In genomic region chr12:108296933-108297332, GRCh38 we compare ENCODE assay signal across 20 cellular contexts. TPM values are rescaled to one million over a fixed set of nuclear protein-coding genes. Genes with fewer than 3 reads are reported as not detected.
"Had no signal": no experiment of that assay in that cellular context is flagged by ENCODE, and none has a peak within 500 bp of the region (broad histone marks: within the 10 kb centered on the region; RNA-seq: fewer than 3 reads in every experiment).

No MANE protein-coding gene starts in this region.

- H3K9me3 ChIP-seq: esophagus muscularis mucosa, gastroesophageal sphincter had no signal

- DNase-seq: cerebellar nuclear complex; endodermal cell; foreskin fibroblast; glutamatergic neuron; kidney; left cardiac atrium; left ventricle myocardium superior; mesenchymal stem cell; midbrain; nephron progenitor cell; right cardiac atrium; stimulated activated CD4-positive, alpha-beta T cell treated with anti-CD3 and anti-CD28 coated beads, Interleukin-2, amount 100 ng/mL, for 48 hours; stimulated activated naive CD4-positive, alpha-beta T cell treated with Interleukin-2 at 50 U/mL for 16 hours; trophoblast cell had no signal

- H3K4me2 ChIP-seq: smooth muscle cell had no signal

- H3K27ac Mint-ChIP-seq: endodermal cell, nephron progenitor cell had no signal

- FAIRE-seq: colon, kidney had no signal

- H3K4me1 Mint-ChIP-seq: endodermal cell had no signal

- H3K4me3 ChIP-seq: esophagus muscularis mucosa, gastroesophageal sphincter, lung, smooth muscle cell had no signal

- H3K9me3 Mint-ChIP-seq: dendritic cell treated with granulocyte-macrophage colony-stimulating factor and Interleukin-4, amounts not matched to agents 40 ng/mL and 50 ng/mL, for 4 days; endodermal cell; nephron progenitor cell had no signal

- ATAC-seq: gastroesophageal sphincter, left cardiac atrium, left ventricle myocardium superior, right cardiac atrium had no signal

- H3K4me3 Mint-ChIP-seq: endodermal cell, nephron progenitor cell had no signal

- H3K27ac ChIP-seq: gastroesophageal sphincter had no signal

RNA-seq across cellular contexts. Expression of gene CMKLR1, which starts 42.2 kb away (rescaled TPM):
- total RNA-seq: endodermal cell had no signal
